ENCODE assay signal across 8 cellular contexts in the genomic region with DNA sequence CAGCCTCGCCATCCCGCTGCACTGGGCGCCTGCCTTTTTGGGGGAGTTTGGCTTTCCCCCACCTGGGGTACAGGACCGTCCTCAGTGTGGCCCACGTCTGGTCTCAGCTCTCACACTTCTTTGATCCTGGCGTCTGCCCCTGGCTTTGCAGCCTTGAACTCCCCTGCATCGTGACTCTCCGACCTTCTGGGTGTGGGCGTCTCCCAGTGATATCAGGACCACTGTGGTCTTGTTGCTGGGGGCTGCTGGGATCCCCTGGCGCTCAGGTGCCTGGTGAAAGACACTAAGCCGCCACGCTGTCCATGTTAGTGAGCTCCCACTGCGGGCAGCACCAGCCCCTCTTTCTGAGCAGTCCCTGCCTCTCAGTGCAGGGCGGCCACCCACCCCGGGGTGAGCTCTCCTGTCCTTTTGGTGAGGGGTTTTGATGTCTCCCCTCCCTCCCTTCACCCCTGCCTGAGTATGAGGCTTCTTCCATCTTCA. TPM values are rescaled to one million over a fixed set of nuclear protein-coding genes. Genes with fewer than 3 reads are reported as not detected.
DNase-seq lines count a peak whose midpoint lies in the region; ATAC-seq, FAIRE-seq and TF ChIP-seq lines count a peak whose summit lies in the region.

No MANE protein-coding gene starts in this region.

- peak overlapping the region; percentile 68 to 76 for H3K4me2 ChIP-seq in H1 (ENCODE audit: insufficient read depth in 1 of 2, low read depth in 2 of 2, low read length in 2 of 2)
- H3K4me2 ChIP-seq in osteoblast (ENCODE audit: insufficient read depth, low read length), result peak overlapping the region; percentile 90

- no peak for DNase-seq in CD4-positive, alpha-beta T cell
- DNase-seq in RWPE1 (ENCODE audit: low spot score) (no peak), H1 (ENCODE audit: low read depth in 1 of 2, low spot score in 2 of 2) (no peak), osteoblast (ENCODE audit: insufficient read length, low spot score, missing footprints) (no peak), globus pallidus (ENCODE audit: low spot score) (no peak)

- no peak overlapping the region for H2BK12ac ChIP-seq in H1 (ENCODE audit: low read depth, low read length)

- peaks cover 22 to 40% of the 10 kb centered on the region in 2 experiments for H4K20me1 ChIP-seq in H1 (replicated peaks in 1 of 2; ENCODE audit: control insufficient read depth in 1 of 2, insufficient read depth in 2 of 2, low read length in 2 of 2)
- peaks cover 47% of the 10 kb centered on the region for H4K20me1 ChIP-seq in osteoblast (ENCODE audit: insufficient read depth, low read length)

- FAIRE-seq in H1 (lab: Jason Lieb, UNC), result no peak

- H3K27me3 Mint-ChIP-seq in CD4-positive, alpha-beta T cell, result no peaks in the 10 kb centered on the region

- H2BK15ac ChIP-seq in H1 (ENCODE audit: low read length), result no peak overlapping the region

- TF ChIP-seq RAD21 in H1 (IDR thresholded peaks at IDR 0.05 in 1 of 2, conservative IDR thresholded peaks at IDR 0.05 in 1 of 2; ENCODE audit: low read depth in 2 of 2, low read length in 2 of 2), result no peak

- no peak for TF ChIP-seq CTCF in CD4-positive, alpha-beta T cell (IDR thresholded peaks at IDR 0.05)
- no peak for TF ChIP-seq CTCF in RWPE1 (conservative IDR thresholded peaks at IDR 0.05; ENCODE audit: low read depth)
- no peak for TF ChIP-seq CTCF in H1 (IDR thresholded peaks at IDR 0.05; ENCODE audit: control extremely low read depth in 1 of 3, insufficient read depth in 1 of 3, low read depth in 1 of 3, low read length in 3 of 3)
- no peak for TF ChIP-seq CTCF in osteoblast (IDR thresholded peaks at IDR 0.05; ENCODE audit: extremely low read depth, low read depth, low read length)

- peaks cover 14% of the 10 kb centered on the region for H3K23me2 ChIP-seq in H1 (ENCODE audit: low read depth, low read length)

- no peaks in the 10 kb centered on the region for H3K27me3 ChIP-seq in CD4-positive, alpha-beta T cell (ENCODE audit: control insufficient read depth, insufficient read depth, low read length)
- H3K27me3 ChIP-seq in H1 (replicated peaks in 1 of 4; ENCODE audit: control insufficient read depth in 3 of 4, extremely low read depth in 1 of 4, insufficient read depth in 3 of 4, low read length in 3 of 4) (no peaks in the 10 kb centered on the region), osteoblast (ENCODE audit: insufficient read depth, low read length) (no peaks in the 10 kb centered on the region)

- no peak overlapping the region for H2BK5ac ChIP-seq in H1 (ENCODE audit: low read depth, low read length)

- H3K9ac ChIP-seq in H1 (replicated peaks in 1 of 4; ENCODE audit: extremely low read depth in 1 of 4, low read depth in 3 of 4, low read length in 3 of 4), result peak overlapping the region in 2 of 4 experiments; percentile 16 to 33; a peak in 3 of 7 replicates

- peak overlapping the region; percentile 63; the same call in 1 of the 2 replicates for H4K8ac ChIP-seq in H1 (ENCODE audit: extremely low read depth, insufficient read depth, low read length)

- peak overlapping the region; percentile 92 for H3K4me3 Mint-ChIP-seq in CD4-positive, alpha-beta T cell

- H3K14ac ChIP-seq in H1 (ENCODE audit: insufficient read length), result no peak overlapping the region

- TF ChIP-seq EP300 in H1 (IDR thresholded peaks at IDR 0.05; ENCODE audit: borderline replicate concordance in 1 of 2, low read depth in 2 of 2, low read length in 2 of 2), result no peak

- H3K79me1 ChIP-seq in H1 (ENCODE audit: low read depth, low read length), result peaks cover 23% of the 10 kb centered on the region

- H2BK120ac ChIP-seq in H1 (replicated peaks; ENCODE audit: low read depth, low read length), result no peak overlapping the region

- no peak for TF ChIP-seq POLR2A in H1 (IDR thresholded peaks at IDR 0.05; ENCODE audit: control extremely low read depth in 1 of 2, low read depth in 2 of 2, low read length in 2 of 2)

- POLR2A ChIA-PET in CD4-positive, alpha-beta T cell (lab: Charles Lee), result interaction anchor here (0.8 to 6.0 kb wide), 6 partner anchors 9 to 1516 kb away, joined by 3 to 151 read pairs (median 67); a partner anchor contains a TSS
- POLR2A ChIA-PET in RWPE1 (lab: Yijun Ruan, JAX; ENCODE audit: low non-redundant PET), result interaction anchor here (0.6 kb wide), 1 partner anchor 316 kb away, joined by 3 read pairs; no protein-coding TSS in a partner anchor
- POLR2A ChIA-PET in H1 (lab: Charles Lee; ENCODE audit: partially characterized antibody), result interaction anchor here (1.0 to 15.7 kb wide), 13 partner anchors 12 to 124 kb away, joined by 3 to 348 read pairs (median 5); a partner anchor contains a TSS

- H3K23ac ChIP-seq in H1 (ENCODE audit: insufficient read length), result no peak overlapping the region

- H3K4ac ChIP-seq in H1 (replicated peaks; ENCODE audit: insufficient read length, low read depth, low read length), result no peak overlapping the region

- H3K36me3 ChIP-seq in H1 (ENCODE audit: control insufficient read depth in 2 of 4, insufficient read depth in 4 of 4, low read length in 3 of 4), result peaks cover 10 to 23% (median 17%) of the 10 kb centered on the region in 4 experiments; a peak in 7 of 8 replicates
- H3K36me3 ChIP-seq in osteoblast (ENCODE audit: insufficient read depth, low read length), result peaks cover 43% of the 10 kb centered on the region

- H2AFZ ChIP-seq in H1 (ENCODE audit: low read length) (no peak overlapping the region), osteoblast (ENCODE audit: low read length) (no peak overlapping the region)

- no peak for ATAC-seq in CD4-positive, alpha-beta T cell (ENCODE audit: poor library complexity)
- ATAC-seq in GM21423 (IDR thresholded peaks at IDR 0.05; ENCODE audit: unreplicated experiment) (no peak), HG02973 (IDR thresholded peaks at IDR 0.05; ENCODE audit: unreplicated experiment) (no peak), HG02678 (IDR thresholded peaks at IDR 0.05; ENCODE audit: unreplicated experiment) (no peak)

- peak overlapping the region; percentile 58 to 84 (median 72) for H3K4me3 ChIP-seq in H1 (ENCODE audit: extremely low read depth in 1 of 4, insufficient read depth in 2 of 4, low read depth in 3 of 4, low read length in 4 of 4)
- H3K4me3 ChIP-seq in osteoblast (ENCODE audit: insufficient read depth, low read length), result peak overlapping the region; percentile 87

- H2AK5ac ChIP-seq in H1 (ENCODE audit: low read depth, low read length), result no peak overlapping the region

- peak overlapping the region; percentile 79 for H3K27ac Mint-ChIP-seq in CD4-positive, alpha-beta T cell

- H3K27ac ChIP-seq in CD4-positive, alpha-beta T cell (ENCODE audit: low read depth, low read length), result peak overlapping the region; percentile 92
- H3K27ac ChIP-seq in RWPE1, result peak overlapping the region; percentile 86
- no peak overlapping the region for H3K27ac ChIP-seq in H1 (ENCODE audit: low read depth, low read length)
- no peak overlapping the region for H3K27ac ChIP-seq in osteoblast (ENCODE audit: low read depth, low read length)

- peaks cover 0 to 26% (median 7%) of the 10 kb centered on the region in 4 experiments; a peak in 5 of 7 replicates for H3K4me1 ChIP-seq in H1 (replicated peaks in 1 of 4; ENCODE audit: control insufficient read depth in 3 of 4, insufficient read depth in 4 of 4, low read length in 3 of 4)
- peaks cover 19% of the 10 kb centered on the region for H3K4me1 ChIP-seq in osteoblast (ENCODE audit: insufficient read depth, low read length)

- peaks cover 48% of the 10 kb centered on the region for H3K4me1 Mint-ChIP-seq in CD4-positive, alpha-beta T cell (ENCODE audit: low read depth)

- intact Hi-C loops in CD4-positive, alpha-beta T cell (cut with DNase I, micrococcal nuclease), result loop anchor here in 1 of 2 experiments (1.0 to 5.0 kb wide), 2 partner anchors 18 to 37 kb away; a partner anchor contains a TSS

- peaks cover 27 to 50% of the 10 kb centered on the region in 2 experiments for H3K79me2 ChIP-seq in H1 (ENCODE audit: control insufficient read depth in 1 of 2, insufficient read depth in 2 of 2, low read length in 2 of 2)
- H3K79me2 ChIP-seq in osteoblast (ENCODE audit: insufficient read depth, low read length), result peaks cover 59% of the 10 kb centered on the region

- H3K9me3 ChIP-seq in CD4-positive, alpha-beta T cell (ENCODE audit: control insufficient read depth, low read length), result no peaks in the 10 kb centered on the region
- no peaks in the 10 kb centered on the region for H3K9me3 ChIP-seq in H1 (ENCODE audit: insufficient read depth in 2 of 2, low read depth in 1 of 2, low read length in 1 of 2)
- no peaks in the 10 kb centered on the region for H3K9me3 ChIP-seq in osteoblast (ENCODE audit: low read depth, low read length)

- peaks cover 39% of the 10 kb centered on the region for H3K36me3 Mint-ChIP-seq in CD4-positive, alpha-beta T cell (ENCODE audit: low read depth)

- CTCF ChIA-PET in CD4-positive, alpha-beta T cell (lab: Charles Lee), result interaction anchor here (3.0 kb wide), 1 partner anchor 21 kb away, joined by 15 read pairs; a partner anchor contains a TSS
- CTCF ChIA-PET in RWPE1 (lab: Yijun Ruan, JAX) (no interaction called here), H1 (lab: Charles Lee; ENCODE audit: partially characterized antibody) (interaction anchor here (0.5 to 2.8 kb wide), 7 partner anchors 9 to 1305 kb away, joined by 3 to 10 read pairs (median 3); a partner anchor contains a TSS)

- WGBS in H1 (ENCODE audit: extremely low coverage in 1 of 2, insufficient coverage in 1 of 2, insufficient read length in 1 of 2, insufficient replicate concordance in 2 of 2, low coverage in 1 of 2, low lambda C conversion rate in 2 of 2, missing lambda C conversion rate in 1 of 2), 2 experiments, result 73% methylated on average over 15 of the region's 15 CpGs; no CpG with 5 or more reads in 1 of the 2 experiments

- no peak overlapping the region for H4K5ac ChIP-seq in H1 (ENCODE audit: insufficient read length, low read depth, low read length)

- H4K91ac ChIP-seq in H1 (replicated peaks; ENCODE audit: insufficient read length, low read length), result no peak overlapping the region

- no peak overlapping the region for H3K18ac ChIP-seq in H1 (ENCODE audit: extremely low read depth, low read length)

- H3K56ac ChIP-seq in H1 (replicated peaks; ENCODE audit: insufficient read length, low read depth, low read length), result no peak overlapping the region

- H2BK20ac ChIP-seq in H1 (ENCODE audit: low read length), result no peak overlapping the region

- no peaks in the 10 kb centered on the region for H3K9me3 Mint-ChIP-seq in CD4-positive, alpha-beta T cell

RNA-seq across cellular contexts. Expression of a gene that starts 1.3 kb away (rescaled TPM):
- 10 to 100 TPM; 26.7 to 28.7 TPM for total RNA-seq in CD4-positive, alpha-beta T cell
- total RNA-seq in H1 (2021; fragmentation: NEBNext Ultra II Directional; extraction: Animal tissue kit (Norgen Biotek cat#: 25700)), result 82.9 and 86.4 TPM in 2 replicates
- polyA plus RNA-seq in H1 (2011; rRNA removed), result 21.2 and 44.0 TPM in 2 replicates
- polyA plus RNA-seq in H1 (2011; cell fraction: cytosol; rRNA removed), result 21.1 TPM
- 40.7 TPM for polyA plus RNA-seq in H1 (2011; cell fraction: nucleus; rRNA removed)
- 58.4 to 80.0 TPM (median 76.9 TPM) in 4 replicates for polyA plus RNA-seq in H1 (2012, experiment 1 of 2)
- polyA plus RNA-seq in H1 (2012, experiment 2 of 2), result 81.1 TPM
- 59.8 TPM for polyA plus RNA-seq in H1 (2013, experiment 1 of 2)
- polyA plus RNA-seq in H1 (2013, experiment 2 of 2), result 58.6 TPM
- 17.1 and 29.0 TPM in 2 replicates for polyA minus RNA-seq in H1 (2011; rRNA and poly(A)+ RNA removed)
- polyA minus RNA-seq in H1 (2011; cell fraction: cytosol; rRNA and poly(A)+ RNA removed), result 47.1 TPM
- polyA minus RNA-seq in H1 (2011; cell fraction: nucleus; rRNA and poly(A)+ RNA removed), result 17.9 TPM
- 6.2 TPM in 2 replicates for total RNA-seq in osteoblast

RNA-seq across cellular contexts. Expression of a gene that starts 20.7 kb away (rescaled TPM):
- total RNA-seq in CD4-positive, alpha-beta T cell, result 10 to 100 TPM; 14.4 to 16.0 TPM
- 4.4 and 4.6 TPM in 2 replicates for total RNA-seq in H1 (2021; fragmentation: NEBNext Ultra II Directional; extraction: Animal tissue kit (Norgen Biotek cat#: 25700))
- 1.2 and 1.5 TPM in 2 replicates for polyA plus RNA-seq in H1 (2011; rRNA removed)
- polyA plus RNA-seq in H1 (2011; cell fraction: cytosol; rRNA removed), result 2.4 TPM
- 2.1 TPM for polyA plus RNA-seq in H1 (2011; cell fraction: nucleus; rRNA removed)
- polyA plus RNA-seq in H1 (2012, experiment 1 of 2), result 3.9 to 5.0 TPM (median 4.4 TPM) in 4 replicates
- polyA plus RNA-seq in H1 (2012, experiment 2 of 2), result 2.5 TPM
- 4.3 TPM for polyA plus RNA-seq in H1 (2013, experiment 1 of 2)
- 4.5 TPM for polyA plus RNA-seq in H1 (2013, experiment 2 of 2)
- 0.10 and 0.25 TPM in 2 replicates for polyA minus RNA-seq in H1 (2011; rRNA and poly(A)+ RNA removed)
- polyA minus RNA-seq in H1 (2011; cell fraction: cytosol; rRNA and poly(A)+ RNA removed), result 0.95 TPM
- 1.6 TPM for polyA minus RNA-seq in H1 (2011; cell fraction: nucleus; rRNA and poly(A)+ RNA removed)
- 4.7 and 5.3 TPM in 2 replicates for total RNA-seq in osteoblast

RNA-seq across cellular contexts. Expression of a gene that starts 23.3 kb away (rescaled TPM):
- total RNA-seq in CD4-positive, alpha-beta T cell, result 10 to 100 TPM; 52.9 to 55.9 TPM
- 89.5 and 97.4 TPM in 2 replicates for total RNA-seq in H1 (2021; fragmentation: NEBNext Ultra II Directional; extraction: Animal tissue kit (Norgen Biotek cat#: 25700))
- polyA plus RNA-seq in H1 (2011; rRNA removed), result 51.1 and 67.1 TPM in 2 replicates
- 70.4 TPM for polyA plus RNA-seq in H1 (2011; cell fraction: cytosol; rRNA removed)
- 84.9 TPM for polyA plus RNA-seq in H1 (2011; cell fraction: nucleus; rRNA removed)
- polyA plus RNA-seq in H1 (2012, experiment 1 of 2), result 66.4 to 104 TPM (median 101 TPM) in 4 replicates
- 45.9 TPM for polyA plus RNA-seq in H1 (2012, experiment 2 of 2)
- polyA plus RNA-seq in H1 (2013, experiment 1 of 2), result 64.0 TPM
- 67.0 TPM for polyA plus RNA-seq in H1 (2013, experiment 2 of 2)
- polyA minus RNA-seq in H1 (2011; rRNA and poly(A)+ RNA removed), result 28.2 and 36.3 TPM in 2 replicates
- 28.2 TPM for polyA minus RNA-seq in H1 (2011; cell fraction: cytosol; rRNA and poly(A)+ RNA removed)
- polyA minus RNA-seq in H1 (2011; cell fraction: nucleus; rRNA and poly(A)+ RNA removed), result 21.2 TPM
- 42.1 and 46.7 TPM in 2 replicates for total RNA-seq in osteoblast

RNA-seq across cellular contexts. Expression of a gene that starts 23.4 kb away (rescaled TPM):
- total RNA-seq in CD4-positive, alpha-beta T cell, result 10 to 100 TPM; 10.1 to 11.2 TPM
- 17.7 TPM in 2 replicates for total RNA-seq in H1 (2021; fragmentation: NEBNext Ultra II Directional; extraction: Animal tissue kit (Norgen Biotek cat#: 25700))
- 10.4 and 17.3 TPM in 2 replicates for polyA plus RNA-seq in H1 (2011; rRNA removed)
- polyA plus RNA-seq in H1 (2011; cell fraction: cytosol; rRNA removed), result 17.4 TPM
- 10.2 TPM for polyA plus RNA-seq in H1 (2011; cell fraction: nucleus; rRNA removed)
- polyA plus RNA-seq in H1 (2012, experiment 1 of 2), result 15.9 to 18.4 TPM (median 17.5 TPM) in 4 replicates
- 9.4 TPM for polyA plus RNA-seq in H1 (2012, experiment 2 of 2)
- polyA plus RNA-seq in H1 (2013, experiment 1 of 2), result 9.3 TPM
- 9.8 TPM for polyA plus RNA-seq in H1 (2013, experiment 2 of 2)
- 1.9 and 2.1 TPM in 2 replicates for polyA minus RNA-seq in H1 (2011; rRNA and poly(A)+ RNA removed)
- polyA minus RNA-seq in H1 (2011; cell fraction: cytosol; rRNA and poly(A)+ RNA removed), result 7.4 TPM
- 7.3 TPM for polyA minus RNA-seq in H1 (2011; cell fraction: nucleus; rRNA and poly(A)+ RNA removed)
- total RNA-seq in osteoblast, result 17.4 TPM in 2 replicates

RNA-seq across cellular contexts. Expression of a gene that starts 34.1 kb away (rescaled TPM):
- total RNA-seq in CD4-positive, alpha-beta T cell, result 1 to 10 TPM in 1 of 2 experiments, under 1 TPM in 1; 0.84 to 1.5 TPM
- 5.5 and 6.8 TPM in 2 replicates for total RNA-seq in H1 (2021; fragmentation: NEBNext Ultra II Directional; extraction: Animal tissue kit (Norgen Biotek cat#: 25700))
- polyA plus RNA-seq in H1 (2011; rRNA removed), result 6.3 and 12.8 TPM in 2 replicates
- 4.3 TPM for polyA plus RNA-seq in H1 (2011; cell fraction: cytosol; rRNA removed)
- polyA plus RNA-seq in H1 (2011; cell fraction: nucleus; rRNA removed), result 15.9 TPM
- 6.0 to 13.0 TPM (median 9.6 TPM) in 4 replicates for polyA plus RNA-seq in H1 (2012, experiment 1 of 2)
- 4.5 TPM for polyA plus RNA-seq in H1 (2012, experiment 2 of 2)
- polyA plus RNA-seq in H1 (2013, experiment 1 of 2), result 4.2 TPM
- 5.4 TPM for polyA plus RNA-seq in H1 (2013, experiment 2 of 2)
- 0.57 and 0.85 TPM in 2 replicates for polyA minus RNA-seq in H1 (2011; rRNA and poly(A)+ RNA removed)
- polyA minus RNA-seq in H1 (2011; cell fraction: cytosol; rRNA and poly(A)+ RNA removed), result not detected
- 2.9 TPM for polyA minus RNA-seq in H1 (2011; cell fraction: nucleus; rRNA and poly(A)+ RNA removed)
- total RNA-seq in osteoblast, result 0.29 and 0.72 TPM in 2 replicates

Comparison
In these comparisons a context has a peak if more than half of its experiments do, and no peak if none do; other contexts are left out.
1. H3K27ac ChIP-seq: peak in CD4-positive, alpha-beta T cell (single experiment) and RWPE1 (single experiment); none in H1 (single experiment) and osteoblast (single experiment).